Comparison of ENCODE assay signal across 8 cellular contexts in the genomic region with DNA sequence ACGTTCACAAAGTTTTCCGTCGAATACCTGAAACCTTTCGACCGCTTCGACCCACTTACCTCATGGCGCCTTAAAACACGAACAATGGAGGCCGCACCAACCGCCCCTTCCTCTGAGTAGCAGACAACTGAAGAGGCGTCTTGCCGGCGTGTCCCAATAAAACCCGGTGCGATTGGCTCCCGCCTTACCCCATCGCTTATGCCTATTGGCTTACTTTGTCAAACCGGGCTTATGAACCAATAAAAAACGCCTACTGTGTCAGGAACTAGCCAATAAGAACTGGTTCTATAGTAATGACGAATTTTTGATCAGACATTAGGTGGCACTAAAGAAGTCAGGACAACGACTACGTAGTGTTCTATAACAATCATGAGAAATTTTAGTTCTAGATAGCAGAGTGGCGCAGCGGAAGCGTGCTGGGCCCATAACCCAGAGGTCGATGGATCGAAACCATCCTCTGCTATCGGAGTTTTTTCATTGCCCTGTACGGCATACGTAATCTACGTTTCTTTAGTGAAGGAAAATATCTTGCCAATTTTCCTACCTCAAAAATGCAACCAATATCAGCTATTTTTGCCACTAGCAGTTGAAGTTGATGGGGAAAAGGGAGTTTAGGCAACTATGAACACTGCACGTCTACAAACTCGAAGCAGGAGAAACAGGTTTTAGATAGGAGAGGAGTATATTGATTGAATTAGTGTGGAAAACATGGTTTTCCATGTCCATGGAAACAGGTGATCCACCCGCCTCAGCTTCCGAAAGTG. TPM values are rescaled to one million over a fixed set of nuclear protein-coding genes. Genes with fewer than 3 reads are reported as not detected.
DNase-seq lines count a peak whose midpoint lies in the region; ATAC-seq and TF ChIP-seq lines count a peak whose summit lies in the region.

A gene (minus strand): TSS at position 135 of the 764 bp plus-strand sequence. CDS start 71 bp downstream, at position 64.

- peak; percentile 47 for TF ChIP-seq CTCF in LNCaP clone FGC (IDR thresholded peaks at IDR 0.05; ENCODE audit: control insufficient read depth, extremely low read depth, insufficient read depth)
- no peak for TF ChIP-seq CTCF in RWPE1 (conservative IDR thresholded peaks at IDR 0.05; ENCODE audit: low read depth)
- TF ChIP-seq CTCF in fibroblast of the aortic adventitia (IDR thresholded peaks at IDR 0.05; ENCODE audit: insufficient read depth, low read length) = no peak
- peak in 2 of 3 experiments; percentile 27 to 43 for TF ChIP-seq CTCF in nephron (IDR thresholded peaks at IDR 0.05; ENCODE audit: unreplicated experiment in 3 of 3)

- no peaks in the 10 kb centered on the region for H3K36me3 Mint-ChIP-seq in activated T-helper 2 cell treated with anti-CD3 and anti-CD28 coated beads, Interferon-gamma antibody, Interleukin-2, Interleukin-4, amounts not matched to agents 10 μg/mL and 5 μg/mL and 100 μg/mL, durations not matched to agents 14 hours and 24 hours and 36 hours (ENCODE audit: low read depth)
- H3K36me3 Mint-ChIP-seq in nephron (ENCODE audit: low read depth) = peaks cover 39% of the 10 kb centered on the region

- intact Hi-C loops in activated T-helper 2 cell treated with anti-CD3 and anti-CD28 coated beads, Interferon-gamma antibody, Interleukin-2, Interleukin-4, amounts not matched to agents 10 μg/mL and 5 μg/mL and 100 μg/mL, durations not matched to agents 14 hours and 24 hours and 36 hours (cut with micrococcal nuclease) = loop anchor here (1.0 to 5.0 kb wide), 12 partner anchors 13 to 601 kb away; a partner anchor contains a TSS

- CTCF ChIA-PET in RWPE1 (lab: Yijun Ruan, JAX) = interaction anchor here (0.6 to 1.5 kb wide), 2 partner anchors 98 to 322 kb away, joined by 6 read pairs; no protein-coding TSS in a partner anchor

- H3K9me3 Mint-ChIP-seq in activated T-helper 2 cell treated with anti-CD3 and anti-CD28 coated beads, Interferon-gamma antibody, Interleukin-2, Interleukin-4, amounts not matched to agents 10 μg/mL and 5 μg/mL and 100 μg/mL, durations not matched to agents 14 hours and 24 hours and 36 hours = no peaks in the 10 kb centered on the region
- no peaks in the 10 kb centered on the region for H3K9me3 Mint-ChIP-seq in nephron
- H3K9me3 Mint-ChIP-seq in stimulated activated naive CD8-positive, alpha-beta T cell treated with anti-CD3 and anti-CD28 coated beads, Interleukin-15, amount 100 ng/mL, for 72 hours = no peaks in the 10 kb centered on the region

- no peak within 1 kb of the TSS for H3K27ac Mint-ChIP-seq in activated T-helper 2 cell treated with anti-CD3 and anti-CD28 coated beads, Interferon-gamma antibody, Interleukin-2, Interleukin-4, amounts not matched to agents 10 μg/mL and 5 μg/mL and 100 μg/mL, durations not matched to agents 14 hours and 24 hours and 36 hours
- peak within 1 kb of the TSS in 1 of 3 experiments; percentile 78 for H3K27ac Mint-ChIP-seq in nephron
- peak within 1 kb of the TSS; percentile 87 to 92 for H3K27ac Mint-ChIP-seq in stimulated activated naive CD8-positive, alpha-beta T cell treated with anti-CD3 and anti-CD28 coated beads, Interleukin-15, amount 100 ng/mL, for 72 hours

- H3K27ac ChIP-seq in RWPE1 = peak within 1 kb of the TSS; percentile 90

- POLR2A ChIA-PET in RWPE1 (lab: Yijun Ruan, JAX; ENCODE audit: low non-redundant PET) = interaction anchor here (0.6 kb wide), 1 partner anchor 293 kb away, joined by 4 read pairs; a partner anchor contains a TSS

- H3K4me3 Mint-ChIP-seq in activated T-helper 2 cell treated with anti-CD3 and anti-CD28 coated beads, Interferon-gamma antibody, Interleukin-2, Interleukin-4, amounts not matched to agents 10 μg/mL and 5 μg/mL and 100 μg/mL, durations not matched to agents 14 hours and 24 hours and 36 hours (ENCODE audit: low read depth) = no peak within 1 kb of the TSS
- H3K4me3 Mint-ChIP-seq in nephron = no peak within 1 kb of the TSS
- no peak within 1 kb of the TSS for H3K4me3 Mint-ChIP-seq in stimulated activated naive CD8-positive, alpha-beta T cell treated with anti-CD3 and anti-CD28 coated beads, Interleukin-15, amount 100 ng/mL, for 72 hours

- peak; percentile 100 for DNase-seq in ELR (ENCODE audit: low read depth)
- DNase-seq in H4 (ENCODE audit: low spot score) = peak; percentile 99
- peak; percentile 99 for DNase-seq in LNCaP clone FGC (ENCODE audit: low read depth)
- DNase-seq in RWPE1 (ENCODE audit: low spot score) = peak; percentile 100
- DNase-seq in activated T-helper 2 cell treated with anti-CD3 and anti-CD28 coated beads, Interferon-gamma antibody, Interleukin-2, Interleukin-4, amounts not matched to agents 10 μg/mL and 5 μg/mL and 100 μg/mL, durations not matched to agents 14 hours and 24 hours and 36 hours (ENCODE audit: low spot score) = peak; percentile 97
- peak; percentile 100 for DNase-seq in fibroblast of the aortic adventitia (ENCODE audit: low read depth)
- DNase-seq in stimulated activated naive CD8-positive, alpha-beta T cell treated with anti-CD3 and anti-CD28 coated beads, Interleukin-15, amount 100 ng/mL, for 72 hours = peak; percentile 97

- peaks cover 25% of the 10 kb centered on the region for H3K4me1 Mint-ChIP-seq in activated T-helper 2 cell treated with anti-CD3 and anti-CD28 coated beads, Interferon-gamma antibody, Interleukin-2, Interleukin-4, amounts not matched to agents 10 μg/mL and 5 μg/mL and 100 μg/mL, durations not matched to agents 14 hours and 24 hours and 36 hours (ENCODE audit: low read depth)
- peaks cover 22% of the 10 kb centered on the region for H3K4me1 Mint-ChIP-seq in nephron
- H3K4me1 Mint-ChIP-seq in stimulated activated naive CD8-positive, alpha-beta T cell treated with anti-CD3 and anti-CD28 coated beads, Interleukin-15, amount 100 ng/mL, for 72 hours = peaks cover 17% of the 10 kb centered on the region

- ATAC-seq in stimulated activated naive CD8-positive, alpha-beta T cell treated with anti-CD3 and anti-CD28 coated beads, Interleukin-15, amount 100 ng/mL, for 72 hours = peak; percentile 94

- peak within 1 kb of the TSS; percentile 94 for H3K4me3 ChIP-seq in LNCaP clone FGC (ENCODE audit: low read depth, low read length)
- peak within 1 kb of the TSS; percentile 92 for H3K4me3 ChIP-seq in fibroblast of the aortic adventitia (ENCODE audit: low read depth, low read length)

- H3K27me3 Mint-ChIP-seq in activated T-helper 2 cell treated with anti-CD3 and anti-CD28 coated beads, Interferon-gamma antibody, Interleukin-2, Interleukin-4, amounts not matched to agents 10 μg/mL and 5 μg/mL and 100 μg/mL, durations not matched to agents 14 hours and 24 hours and 36 hours (ENCODE audit: low read depth) = no peaks in the 10 kb centered on the region
- H3K27me3 Mint-ChIP-seq in nephron (ENCODE audit: low read depth) = no peaks in the 10 kb centered on the region
- no peaks in the 10 kb centered on the region for H3K27me3 Mint-ChIP-seq in stimulated activated naive CD8-positive, alpha-beta T cell treated with anti-CD3 and anti-CD28 coated beads, Interleukin-15, amount 100 ng/mL, for 72 hours

RNA-seq across cellular contexts. Expression of the gene that starts here (rescaled TPM):
- 345 and 420 TPM in 2 replicates for total RNA-seq in H4 (2014; rRNA removed; shearing (Covaris generic))
- 352 and 358 TPM in 2 replicates for total RNA-seq in activated T-helper 2 cell treated with anti-CD3 and anti-CD28 coated beads, Interferon-gamma antibody, Interleukin-2, Interleukin-4, amounts not matched to agents 10 μg/mL and 5 μg/mL and 100 μg/mL, durations not matched to agents 14 hours and 24 hours and 36 hours
- 154 and 189 TPM in 2 replicates for total RNA-seq in fibroblast of the aortic adventitia (ENCODE audit: low replicate concordance)

Comparison
In these comparisons a context has a peak if more than half of its experiments do, and no peak if none do; other contexts are left out.
1. Peak in every context shown above with its lines: DNase-seq, ATAC-seq, H3K4me3 ChIP-seq and H3K27ac ChIP-seq.
2. CTCF ChIP-seq: peak in LNCaP clone FGC (single experiment) and nephron (2 of 3); none in RWPE1 (single experiment) and fibroblast of the aortic adventitia (single experiment).